Comparison of ENCODE assay signal across 19 cellular contexts in genomic region chr1:164781980-164782379, GRCh38.
DNase-seq lines count a peak whose midpoint lies in the region; ATAC-seq and TF ChIP-seq lines count a peak whose summit lies in the region.
"Had no signal": no experiment of that assay in that cellular context is flagged by ENCODE, and none has a peak within 500 bp of the region (broad histone marks: within the 10 kb centered on the region; RNA-seq: fewer than 3 reads in every experiment).

No MANE protein-coding gene starts in this region.

- 64 to 77% methylated on average over 1 of the region's 1 CpG for WGBS in testis, 2 donors

- BruUV-seq in MCF 10A (replicated peaks; lab: Mats Ljungman, UMichigan), result no TSS peak

- CTCF ChIA-PET in MCF 10A (lab: Yijun Ruan, JAX), result interaction anchor here (0.6 to 1.4 kb wide), 7 partner anchors 8 to 962 kb away, joined by 3 to 4 read pairs (median 4); no protein-coding TSS in a partner anchor

- H3K4me1 ChIP-seq in breast epithelium (peaks cover 0 to 12% of the 10 kb centered on the region in 2 donors), adipocyte (ENCODE audit: control insufficient read depth, insufficient read depth, low read length) (peaks cover 56% of the 10 kb centered on the region), testis (peaks cover 27% of the 10 kb centered on the region), Peyer's patch (peaks cover 0 to 34% (median 0%) of the 10 kb centered on the region in 4 donors)

- H3K36me3 Mint-ChIP-seq in MCF 10A (ENCODE audit: insufficient read depth, unreplicated experiment) (no peaks in the 10 kb centered on the region), nephron (ENCODE audit: low read depth) (peaks cover 20% of the 10 kb centered on the region)
- H3K36me3 Mint-ChIP-seq in stimulated activated naive B cell treated with anti-CD40 and anti-IgM and Interleukin-4, amounts not matched to agents 10 μg/mL and 1 μg/mL and 100 μg/mL, for 72 hours, result no peaks in the 10 kb centered on the region
- H3K36me3 Mint-ChIP-seq: IgD-negative memory B cell had no signal

- no peak overlapping the region for H3K4me3 Mint-ChIP-seq in MCF 10A (ENCODE audit: unreplicated experiment)
- H3K4me3 Mint-ChIP-seq in nephron, result no peak overlapping the region
- no peak overlapping the region for H3K4me3 Mint-ChIP-seq in stimulated activated naive B cell treated with anti-CD40 and anti-IgM and Interleukin-4, amounts not matched to agents 10 μg/mL and 1 μg/mL and 100 μg/mL, for 72 hours
- H3K4me3 Mint-ChIP-seq: activated B cell treated with CpG ODN at 0.5 μM for 24 hours, IgD-negative memory B cell had no signal

- DNase-seq in breast epithelium (ENCODE audit: low spot score in 2 of 2), result no peak
- no peak for DNase-seq in MCF 10A (ENCODE audit: unreplicated experiment)
- no peak for DNase-seq in adipocyte (ENCODE audit: low read depth)
- DNase-seq in testis, result no peak
- no peak for DNase-seq in midbrain (lab: John Stamatoyannopoulos, UW)
- no peak for DNase-seq in Peyer's patch
- no peak for DNase-seq in stimulated activated naive B cell treated with anti-CD40 and anti-IgM and Interleukin-4, amounts not matched to agents 10 μg/mL and 1 μg/mL and 100 μg/mL, for 72 hours
- DNase-seq: activated B cell treated with CpG ODN at 0.5 μM for 24 hours; activated CD4-positive, alpha-beta T cell treated with anti-CD3 and anti-CD28 coated beads, Interleukin-2, amount 50 U/mL, for 4 hours; activated effector memory CD4-positive, alpha-beta T cell treated with anti-CD3 and anti-CD28 coated beads, Interleukin-2, amount 50 U/mL, for 16 hours; Caco-2; colonic mucosa; NCI-H2081 treated with DMSO at 0.1 percent for 48 hours; stimulated activated CD4-positive, alpha-beta T cell treated with anti-CD3 and anti-CD28 coated beads, Interleukin-4, amount 100 ng/mL, for 1 hour; stimulated activated naive CD8-positive, alpha-beta T cell treated with anti-CD3 and anti-CD28 coated beads, Interleukin-15, Interleukin-2, amounts not matched to agents 100 U/mL and 50 U/mL, for 24 hours; T1000 had no signal

- POLR2A ChIA-PET in MCF 10A (lab: Yijun Ruan, JAX), result interaction anchor here (0.7 to 3.5 kb wide), 5 partner anchors 12 to 223 kb away, joined by 3 to 21 read pairs (median 4); partner anchors contain the start of gene PBX1

- H3K36me3 ChIP-seq in breast epithelium (no peaks in the 10 kb centered on the region), adipocyte (ENCODE audit: control insufficient read depth, insufficient read depth, low read length, severe bottlenecking) (no peaks in the 10 kb centered on the region), testis (ENCODE audit: low read depth, missing control alignments) (no peaks in the 10 kb centered on the region), Peyer's patch (no peaks in the 10 kb centered on the region)
- H3K36me3 ChIP-seq: colonic mucosa had no signal

- intact Hi-C loops in breast epithelium (cut with DNase I; ENCODE audit: low total_unique reads) (loop anchor here (10.0 kb wide), 1 partner anchor 227 kb away; the partner anchor contains the start of gene PBX1), MCF 10A (cut with micrococcal nuclease) (loop anchor here (10.0 kb wide), 2 partner anchors 687 to 1217 kb away; no protein-coding TSS in a partner anchor), testis (cut with DNase I; ENCODE audit: low total_unique reads) (no loop called here)

- H3K27ac ChIP-seq in breast epithelium (peak overlapping the region; percentile 66 to 73), testis (peak overlapping the region; percentile 17 to 53), Peyer's patch (peak overlapping the region in 1 of 4 donors; percentile 56)
- H3K27ac ChIP-seq: colonic mucosa, RWPE1 had no signal

- no peaks in the 10 kb centered on the region for H3K9me3 Mint-ChIP-seq in MCF 10A (ENCODE audit: unreplicated experiment)
- H3K9me3 Mint-ChIP-seq in nephron, result no peaks in the 10 kb centered on the region
- no peaks in the 10 kb centered on the region for H3K9me3 Mint-ChIP-seq in stimulated activated naive B cell treated with anti-CD40 and anti-IgM and Interleukin-4, amounts not matched to agents 10 μg/mL and 1 μg/mL and 100 μg/mL, for 72 hours
- H3K9me3 Mint-ChIP-seq: activated B cell treated with CpG ODN at 0.5 μM for 24 hours, IgD-negative memory B cell had no signal

- TF ChIP-seq CTCF in breast epithelium (IDR thresholded peaks at IDR 0.05), result no peak
- no peak for TF ChIP-seq CTCF in MCF 10A (IDR thresholded peaks at IDR 0.05; ENCODE audit: unreplicated experiment)
- TF ChIP-seq CTCF in nephron (IDR thresholded peaks at IDR 0.05; ENCODE audit: unreplicated experiment in 3 of 3), result no peak
- TF ChIP-seq CTCF in testis (IDR thresholded peaks at IDR 0.05), result no peak
- no peak for TF ChIP-seq CTCF in Peyer's patch (IDR thresholded peaks at IDR 0.05)

- TF ChIP-seq POLR2A in breast epithelium (IDR thresholded peaks at IDR 0.05), result no peak
- TF ChIP-seq POLR2A in testis (IDR thresholded peaks at IDR 0.05), result no peak
- TF ChIP-seq POLR2A in Peyer's patch (IDR thresholded peaks at IDR 0.05), result no peak

- H3K4me1 Mint-ChIP-seq in MCF 10A (ENCODE audit: insufficient read depth, unreplicated experiment), result peaks cover 45% of the 10 kb centered on the region
- H3K4me1 Mint-ChIP-seq in nephron, result peaks cover 70% of the 10 kb centered on the region
- peaks cover 0 to under 1% of the 10 kb centered on the region in 2 donors for H3K4me1 Mint-ChIP-seq in stimulated activated naive B cell treated with anti-CD40 and anti-IgM and Interleukin-4, amounts not matched to agents 10 μg/mL and 1 μg/mL and 100 μg/mL, for 72 hours
- H3K4me1 Mint-ChIP-seq: activated B cell treated with CpG ODN at 0.5 μM for 24 hours, IgD-negative memory B cell had no signal

- no peak for ATAC-seq in stimulated activated naive B cell treated with anti-CD40 and anti-IgM and Interleukin-4, amounts not matched to agents 10 μg/mL and 1 μg/mL and 100 μg/mL, for 72 hours (replicated peaks)
- ATAC-seq: stimulated activated naive CD8-positive, alpha-beta T cell treated with anti-CD3 and anti-CD28 coated beads, Interleukin-15, Interleukin-2, amounts not matched to agents 100 U/mL and 50 U/mL, for 24 hours had no signal

- H3K27me3 ChIP-seq in breast epithelium, result no peaks in the 10 kb centered on the region
- no peaks in the 10 kb centered on the region for H3K27me3 ChIP-seq in adipocyte (replicated peaks; ENCODE audit: control insufficient read depth, insufficient read depth, low read length)
- no peaks in the 10 kb centered on the region for H3K27me3 ChIP-seq in testis
- no peaks in the 10 kb centered on the region for H3K27me3 ChIP-seq in Peyer's patch
- H3K27me3 ChIP-seq: colonic mucosa had no signal

- H3K4me3 ChIP-seq in breast epithelium (no peak overlapping the region), adipocyte (ENCODE audit: low read length) (no peak overlapping the region), testis (no peak overlapping the region), Peyer's patch (no peak overlapping the region)
- H3K4me3 ChIP-seq: colonic mucosa had no signal

- H3K9me3 ChIP-seq in breast epithelium (no peaks in the 10 kb centered on the region), adipocyte (ENCODE audit: control insufficient read depth, low read length) (no peaks in the 10 kb centered on the region), testis (no peaks in the 10 kb centered on the region), Peyer's patch (no peaks in the 10 kb centered on the region)
- H3K9me3 ChIP-seq: Caco-2, colonic mucosa had no signal

- H3K9ac ChIP-seq in adipocyte (ENCODE audit: low read length), result peak overlapping the region; percentile 68

- H3K27me3 Mint-ChIP-seq in MCF 10A (ENCODE audit: insufficient read depth, unreplicated experiment), result no peaks in the 10 kb centered on the region
- H3K27me3 Mint-ChIP-seq in nephron (ENCODE audit: low read depth), result no peaks in the 10 kb centered on the region
- H3K27me3 Mint-ChIP-seq in stimulated activated naive B cell treated with anti-CD40 and anti-IgM and Interleukin-4, amounts not matched to agents 10 μg/mL and 1 μg/mL and 100 μg/mL, for 72 hours, result peaks cover 6 to 9% of the 10 kb centered on the region in 2 donors

- H3K27ac Mint-ChIP-seq in MCF 10A (ENCODE audit: low read depth, unreplicated experiment) (no peak overlapping the region), nephron (peak overlapping the region; percentile 20 to 36 (median 31))
- no peak overlapping the region for H3K27ac Mint-ChIP-seq in stimulated activated naive B cell treated with anti-CD40 and anti-IgM and Interleukin-4, amounts not matched to agents 10 μg/mL and 1 μg/mL and 100 μg/mL, for 72 hours
- H3K27ac Mint-ChIP-seq: activated B cell treated with CpG ODN at 0.5 μM for 24 hours had no signal

Comparison
In these comparisons a context has a peak if more than half of its experiments do, and no peak if none do; other contexts are left out.
1. H3K27ac Mint-ChIP-seq: peak in nephron (3 of 3); none in MCF 10A (single experiment) and stimulated activated naive B cell treated with anti-CD40 and anti-IgM and Interleukin-4, amounts not matched to agents 10 μg/mL and 1 μg/mL and 100 μg/mL, for 72 hours (single experiment).